Comparison of ENCODE assay signal across 16 cellular contexts in genomic region chr3:31255007-31255603, GRCh38.
"Had no signal": no experiment of that assay in that cellular context is flagged by ENCODE, and none has a peak within 500 bp of the region (broad histone marks: within the 10 kb centered on the region; RNA-seq: fewer than 3 reads in every experiment).

No MANE protein-coding gene starts in this region.

- ATAC-seq: activated CD8-positive, alpha-beta memory T cell treated with anti-CD3 and anti-CD28 coated beads, Interleukin-2, amount 10 ng/mL, durations not matched to agents 7 days and 5 days; psoas muscle; right cardiac atrium; WTC11 had no signal

- H3K27me3 Mint-ChIP-seq: activated CD4-positive, alpha-beta memory T cell treated with anti-CD3 and anti-CD28 coated beads, Interleukin-2, amount 10 ng/mL, durations not matched to agents 7 days and 5 days; activated CD8-positive, alpha-beta memory T cell treated with anti-CD3 and anti-CD28 coated beads, Interleukin-2, amount 10 ng/mL, durations not matched to agents 7 days and 5 days; activated naive CD8-positive, alpha-beta T cell treated with anti-CD3 and anti-CD28 coated beads for 36 hours; stimulated activated naive CD8-positive, alpha-beta T cell treated with anti-CD3 and anti-CD28 coated beads, Interleukin-15, Interleukin-2, amounts not matched to agents 100 ng/mL and 50 ng/mL, for 24 hours had no signal

- H3K4me3 ChIP-seq: body of pancreas, dorsolateral prefrontal cortex, neural progenitor cell, psoas muscle, skin epidermis had no signal

- H3K4me1 Mint-ChIP-seq: neural progenitor cell, WTC11 had no signal

- H3K4me1 ChIP-seq: neural progenitor cell, psoas muscle had no signal

- H3K36me3 ChIP-seq: neural progenitor cell had no signal

- H3K27ac Mint-ChIP-seq: neural progenitor cell; T-helper 2 cell treated with Interferon-gamma antibody and Interleukin-4, amounts not matched to agents 5 μg/mL and 100 μg/mL, for 36 hours; WTC11 had no signal

- H3K27ac ChIP-seq: body of pancreas, dorsolateral prefrontal cortex, neural progenitor cell, psoas muscle, skin epidermis had no signal

- DNase-seq: activated CD4-positive, alpha-beta memory T cell treated with anti-CD3 and anti-CD28 coated beads, Interleukin-2, amount 10 ng/mL, durations not matched to agents 7 days and 5 days; activated CD4-positive, alpha-beta T cell treated with anti-CD3 and anti-CD28 coated beads for 4 hours; activated CD8-positive, alpha-beta memory T cell treated with anti-CD3 and anti-CD28 coated beads, Interleukin-2, amount 10 ng/mL, durations not matched to agents 7 days and 5 days; activated naive CD8-positive, alpha-beta T cell treated with anti-CD3 and anti-CD28 coated beads for 36 hours; amniotic stem cell; dorsolateral prefrontal cortex; foreskin fibroblast; psoas muscle; right cardiac atrium; trophoblast cell had no signal

- H3K4me3 Mint-ChIP-seq: activated CD4-positive, alpha-beta memory T cell treated with anti-CD3 and anti-CD28 coated beads, Interleukin-2, amount 10 ng/mL, durations not matched to agents 7 days and 5 days; activated CD8-positive, alpha-beta memory T cell treated with anti-CD3 and anti-CD28 coated beads, Interleukin-2, amount 10 ng/mL, durations not matched to agents 7 days and 5 days; activated naive CD8-positive, alpha-beta T cell treated with anti-CD3 and anti-CD28 coated beads for 36 hours; neural progenitor cell; stimulated activated naive CD8-positive, alpha-beta T cell treated with anti-CD3 and anti-CD28 coated beads, Interleukin-15, Interleukin-2, amounts not matched to agents 100 ng/mL and 50 ng/mL, for 24 hours; T-helper 2 cell treated with Interferon-gamma antibody and Interleukin-4, amounts not matched to agents 5 μg/mL and 100 μg/mL, for 36 hours; WTC11 had no signal

- H3K36me3 Mint-ChIP-seq: neural progenitor cell, WTC11 had no signal

- H3K9me3 ChIP-seq: body of pancreas had no signal

- H3K27me3 ChIP-seq: body of pancreas, dorsolateral prefrontal cortex, neural progenitor cell had no signal
